ENCODE assay signal across 10 cellular contexts in genomic region chr5:37198066-37198465, GRCh38. TPM values are rescaled to one million over a fixed set of nuclear protein-coding genes. Genes with fewer than 3 reads are reported as not detected.
DNase-seq lines count a peak whose midpoint lies in the region; ATAC-seq and TF ChIP-seq lines count a peak whose summit lies in the region.
"Had no signal": no experiment of that assay in that cellular context is flagged by ENCODE, and none has a peak within 500 bp of the region (broad histone marks: within the 10 kb centered on the region; RNA-seq: fewer than 3 reads in every experiment).

No MANE protein-coding gene starts in this region.

- peaks cover 0 to 5% of the 10 kb centered on the region in 2 donors for H3K36me3 Mint-ChIP-seq in naive B cell

- no peak for TF ChIP-seq POLR2A in GM18505 (IDR thresholded peaks at IDR 0.05; ENCODE audit: borderline replicate concordance, extremely low read depth, insufficient read depth, insufficient read length)

- WGBS in GM23248 (ENCODE audit: low coverage in 1 of 2, low lambda C conversion rate in 2 of 2, missing lambda C conversion rate in 2 of 2), 2 experiments, result 89 to 92% methylated on average over 3 of the region's 3 CpGs

- DNase-seq in GM23248 (no peak), NAMALWA (ENCODE audit: low spot score) (peak; percentile 31), naive B cell (no peak), germinal center (ENCODE audit: low spot score) (no peak), NCI-H1092 (lab: John Stamatoyannopoulos, UW) (no peak), foreskin keratinocyte (no peak), HUDEP-2 (lab: John Stamatoyannopoulos, UW; ENCODE audit: unreplicated experiment in 76 of 76) (no peak)
- DNase-seq: brain microvascular endothelial cell had no signal

- H3K4me2 ChIP-seq in GM23248 (ENCODE audit: unreplicated experiment), result peak overlapping the region; percentile 1

- no peaks in the 10 kb centered on the region for H3K79me2 ChIP-seq in GM23248 (ENCODE audit: insufficient read depth)

- H3K9me3 ChIP-seq in GM23248 (ENCODE audit: low read depth), result no peaks in the 10 kb centered on the region

- no peak overlapping the region for H3K9ac ChIP-seq in GM23248

- peaks cover 46% of the 10 kb centered on the region for H3K36me3 ChIP-seq in GM23248 (ENCODE audit: low read depth)

- H3K4me1 Mint-ChIP-seq in naive B cell, result peaks cover 6 to 22% (median 14%) of the 10 kb centered on the region in 3 donors
- H3K4me1 Mint-ChIP-seq: neural crest cell had no signal

- no peaks in the 10 kb centered on the region for H3F3A ChIP-seq in GM23248 (ENCODE audit: insufficient read depth)

- ATAC-seq in GM18505 (IDR thresholded peaks at IDR 0.05; ENCODE audit: unreplicated experiment), result peak; percentile 48
- ATAC-seq in naive B cell (ENCODE audit: low read depth in 2 of 2), result peak in 1 of 2 donors; percentile 21
- no peak for ATAC-seq in foreskin keratinocyte

- no peak for TF ChIP-seq CTCF in foreskin keratinocyte (conservative IDR thresholded peaks at IDR 0.05)

- H3K9me3 Mint-ChIP-seq in naive B cell, result no peaks in the 10 kb centered on the region
- H3K9me3 Mint-ChIP-seq: neural crest cell had no signal

- H3K27me3 Mint-ChIP-seq in naive B cell, result no peaks in the 10 kb centered on the region

- H3K4me1 ChIP-seq in GM23248 (ENCODE audit: insufficient read depth) (no peaks in the 10 kb centered on the region), foreskin keratinocyte (no peaks in the 10 kb centered on the region)

- H3K4me3 Mint-ChIP-seq in naive B cell, result peak overlapping the region; percentile 58 to 86 (median 74)
- H3K4me3 Mint-ChIP-seq: neural crest cell had no signal

- H3K27ac ChIP-seq in GM23248, result 0 out of 2 replicates have a peak overlapping the region, but pooled peaks have one; percentile 1
- H3K27ac ChIP-seq in foreskin keratinocyte, result no peak overlapping the region
- H3K27ac ChIP-seq: brain microvascular endothelial cell had no signal

- H3K27ac Mint-ChIP-seq in naive B cell, result peak overlapping the region in 5 of 6 donors; percentile 29 to 94 (median 82)

- H3K4me3 ChIP-seq in GM23248, result no peak overlapping the region

- in situ Hi-C loops in GM23248 (cut with MboI), result no loop called here

- H4K20me1 ChIP-seq in GM23248 (ENCODE audit: insufficient read depth), result no peaks in the 10 kb centered on the region

- no peak overlapping the region for H2AFZ ChIP-seq in GM23248

- H3K27me3 ChIP-seq in GM23248 (replicated peaks; ENCODE audit: insufficient read depth), result no peaks in the 10 kb centered on the region
- no peaks in the 10 kb centered on the region for H3K27me3 ChIP-seq in foreskin keratinocyte
- H3K27me3 ChIP-seq: brain microvascular endothelial cell had no signal

- H3K9me2 ChIP-seq in GM23248 (ENCODE audit: insufficient read depth), result no peaks in the 10 kb centered on the region

RNA-seq across cellular contexts. Expression of gene CPLANE1, which starts 51.1 kb away (rescaled TPM):
- 19.5 and 24.6 TPM in 2 replicates for total RNA-seq in GM23248 (2014; rRNA removed; shearing (Covaris generic))
- polyA plus RNA-seq in GM23248 (2016; fragmentation: Nextera tagmentation; extraction: Ambion mirVana), result 4.9 and 7.5 TPM in 2 replicates
- 1 to 10 TPM in 4 of 6 donors, under 1 TPM in 2; 0.34 to 3.1 (median 1.6) TPM for polyA plus RNA-seq in naive B cell (ENCODE audit: low read depth in 6 of 6)
- 11.3 and 12.9 TPM in 2 replicates for total RNA-seq in foreskin keratinocyte
- polyA plus RNA-seq in foreskin keratinocyte, result 1.1 and 1.3 TPM in 2 replicates
